In the genomic region with DNA sequence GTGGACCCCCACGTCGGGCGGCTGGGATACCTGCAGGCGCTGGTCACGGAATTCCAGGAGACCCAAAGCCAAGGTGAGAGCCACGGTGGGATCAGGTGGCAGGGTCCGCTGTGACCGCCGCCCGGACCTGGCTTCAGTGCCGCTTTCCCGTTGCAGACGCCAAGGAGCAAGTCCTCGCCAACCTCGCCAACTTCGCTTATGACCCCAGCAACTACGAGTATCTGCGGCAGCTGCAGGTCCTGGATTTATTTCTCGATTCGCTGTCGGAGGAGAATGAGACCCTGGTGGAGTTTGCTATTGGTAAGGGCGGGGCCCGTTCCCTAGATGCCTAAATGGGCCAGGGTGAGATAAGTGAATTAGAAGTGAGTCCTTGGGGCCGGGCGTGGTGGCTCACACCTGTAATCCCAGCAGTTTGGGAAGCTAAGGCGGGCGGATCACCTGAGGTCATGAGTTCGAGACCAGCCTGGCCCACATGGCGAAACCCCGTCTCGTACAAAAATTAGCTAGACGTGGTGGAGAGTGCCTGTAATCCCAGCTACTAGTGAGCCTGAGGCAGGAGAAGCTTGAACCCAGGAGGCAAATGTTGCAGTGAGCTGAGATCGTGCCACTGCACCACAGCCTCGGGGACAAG, we compare ENCODE assay signal across 6 cellular contexts. TPM values are rescaled to one million over a fixed set of nuclear protein-coding genes. Genes with fewer than 3 reads are reported as not detected.
DNase-seq lines count a peak whose midpoint lies in the region; ATAC-seq and TF ChIP-seq lines count a peak whose summit lies in the region.

No MANE protein-coding gene starts in this region.

- no peaks in the 10 kb centered on the region for H3K36me3 ChIP-seq in CD4-positive, alpha-beta memory T cell (ENCODE audit: insufficient read depth, low read length)
- H3K36me3 ChIP-seq in SJSA1 = peaks cover 15% of the 10 kb centered on the region
- no peaks in the 10 kb centered on the region for H3K36me3 ChIP-seq in hepatocyte (replicated peaks; ENCODE audit: insufficient read depth, low read depth)
- no peaks in the 10 kb centered on the region for H3K36me3 ChIP-seq in urinary bladder (ENCODE audit: insufficient read depth)

- peak in 2 of 5 donors; percentile 11 to 23 for DNase-seq in CD4-positive, alpha-beta memory T cell
- DNase-seq in SJSA1 (ENCODE audit: low read depth in 1 of 2, low spot score in 2 of 2) = no peak
- no peak for DNase-seq in hepatocyte (ENCODE audit: low spot score)
- no peak for DNase-seq in NCI-H446 treated with DMSO at 0.1 percent for 48 hours (lab: John Stamatoyannopoulos, UW)

- H3K27ac ChIP-seq in CD4-positive, alpha-beta memory T cell (ENCODE audit: low read depth, low read length) = peak overlapping the region; percentile 60
- H3K27ac ChIP-seq in SJSA1 = no peak overlapping the region
- H3K27ac ChIP-seq in hepatocyte = peak overlapping the region; percentile 47
- no peak overlapping the region for H3K27ac ChIP-seq in urinary bladder (ENCODE audit: low read depth)

- H3K9me2 ChIP-seq in hepatocyte (replicated peaks; ENCODE audit: insufficient read depth) = no peaks in the 10 kb centered on the region

- no peak for TF ChIP-seq CTCF in hepatocyte (IDR thresholded peaks at IDR 0.05; ENCODE audit: poor library complexity)

- no peaks in the 10 kb centered on the region for H3K9me3 Mint-ChIP-seq in CD4-positive, alpha-beta memory T cell

- H3K27me3 Mint-ChIP-seq in CD4-positive, alpha-beta memory T cell = no peaks in the 10 kb centered on the region

- peaks cover 11 to 12% of the 10 kb centered on the region in 2 donors for H3K36me3 Mint-ChIP-seq in CD4-positive, alpha-beta memory T cell

- peak overlapping the region; percentile 88 to 93 (median 91) for H3K4me3 Mint-ChIP-seq in CD4-positive, alpha-beta memory T cell

- H3K4me1 ChIP-seq in CD4-positive, alpha-beta memory T cell (ENCODE audit: insufficient read depth, low read length) = peaks cover 45% of the 10 kb centered on the region
- H3K4me1 ChIP-seq in SJSA1 (replicated peaks) (peaks cover 41% of the 10 kb centered on the region), hepatocyte (ENCODE audit: insufficient read depth) (peaks cover 16% of the 10 kb centered on the region), urinary bladder (ENCODE audit: insufficient read depth) (peaks cover 2% of the 10 kb centered on the region)

- intact Hi-C loops in CD4-positive, alpha-beta memory T cell (cut with micrococcal nuclease) = loop anchor here (5.0 kb wide), 1 partner anchor 42 kb away; a partner anchor contains a TSS

- H3K4me2 ChIP-seq in hepatocyte = peak overlapping the region; percentile 98

- H3K9me3 ChIP-seq in CD4-positive, alpha-beta memory T cell (ENCODE audit: control insufficient read depth in 1 of 2, low read length in 2 of 2) = no peaks in the 10 kb centered on the region
- H3K9me3 ChIP-seq in SJSA1 (replicated peaks) = no peaks in the 10 kb centered on the region
- no peaks in the 10 kb centered on the region for H3K9me3 ChIP-seq in hepatocyte (ENCODE audit: low read depth)

- no peaks in the 10 kb centered on the region for H3K27me3 ChIP-seq in CD4-positive, alpha-beta memory T cell (ENCODE audit: insufficient read depth, low read length)
- H3K27me3 ChIP-seq in SJSA1 (replicated peaks) (no peaks in the 10 kb centered on the region), hepatocyte (no peaks in the 10 kb centered on the region)

- H3K79me2 ChIP-seq in hepatocyte = peaks cover 32% of the 10 kb centered on the region

- peak overlapping the region; percentile 76 to 96 (median 92) for H3K27ac Mint-ChIP-seq in CD4-positive, alpha-beta memory T cell

- 28% methylated on average over 34 of the region's 34 CpGs for WGBS in hepatocyte (ENCODE audit: low lambda C conversion rate, missing lambda C conversion rate)
- 25% methylated on average over 34 of the region's 34 CpGs for WGBS in urinary bladder

- peak overlapping the region; percentile 47 to 84 for H3K4me3 ChIP-seq in CD4-positive, alpha-beta memory T cell (ENCODE audit: low read length in 2 of 2)
- peak overlapping the region; percentile 50 for H3K4me3 ChIP-seq in SJSA1
- H3K4me3 ChIP-seq in hepatocyte = peak overlapping the region; percentile 68
- peak overlapping the region; percentile 85 for H3K4me3 ChIP-seq in urinary bladder (ENCODE audit: low read depth, low read length)

- H3K4me1 Mint-ChIP-seq in CD4-positive, alpha-beta memory T cell = peaks cover 26 to 48% (median 36%) of the 10 kb centered on the region in 4 donors

- CTCF ChIA-PET in CD4-positive, alpha-beta memory T cell (lab: Charles Lee; ENCODE audit: partially characterized antibody) = interaction anchor here (0.6 to 9.9 kb wide), 14 partner anchors 11 to 148 kb away, joined by 3 to 325 read pairs (median 5); a partner anchor contains a TSS

- no peaks in the 10 kb centered on the region for H4K20me1 ChIP-seq in hepatocyte (ENCODE audit: insufficient read depth, poor library complexity, severe bottlenecking)

- peak overlapping the region; percentile 96 for H2AFZ ChIP-seq in hepatocyte

- POLR2A ChIA-PET in CD4-positive, alpha-beta memory T cell (lab: Charles Lee; ENCODE audit: partially characterized antibody) = interaction anchor here (0.6 to 9.9 kb wide), 30 partner anchors 9 to 284 kb away, joined by 3 to 97 read pairs (median 4); a partner anchor contains a TSS

- no peak for ATAC-seq in HG02642 (IDR thresholded peaks at IDR 0.05; ENCODE audit: poor library complexity, unreplicated experiment)

RNA-seq across cellular contexts. Expression of a gene that starts 0.7 kb away (rescaled TPM):
- total RNA-seq in CD4-positive, alpha-beta memory T cell = 10 to 100 TPM; 20.0 to 21.9 TPM
- 1 to 10 TPM; 1.3 to 3.5 TPM for polyA plus RNA-seq in CD4-positive, alpha-beta memory T cell
- 5.3 and 6.6 TPM in 2 replicates for total RNA-seq in SJSA1 (2014; rRNA removed; shearing (Covaris generic))
- total RNA-seq in hepatocyte = 2.6 and 3.5 TPM in 2 replicates
- 4.0 and 4.5 TPM in 2 replicates for polyA plus RNA-seq in hepatocyte
- total RNA-seq in urinary bladder = 2.5 TPM
- 9.6 TPM for polyA plus RNA-seq in urinary bladder

RNA-seq across cellular contexts. Expression of a gene that starts 21.1 kb away (rescaled TPM):
- 10 to 100 TPM; 40.1 to 46.6 TPM for total RNA-seq in CD4-positive, alpha-beta memory T cell
- polyA plus RNA-seq in CD4-positive, alpha-beta memory T cell = 10 to 100 TPM; 22.4 to 32.6 TPM
- total RNA-seq in SJSA1 (2014; rRNA removed; shearing (Covaris generic)) = 130 and 136 TPM in 2 replicates
- total RNA-seq in hepatocyte (46.3 and 66.8 TPM in 2 replicates), urinary bladder (29.8 TPM)
- polyA plus RNA-seq in hepatocyte (73.3 and 82.2 TPM in 2 replicates), urinary bladder (82.1 TPM)

RNA-seq across cellular contexts. Expression of a gene that starts 22.7 kb away (rescaled TPM):
- 10 to 100 TPM; 12.5 to 13.9 TPM for total RNA-seq in CD4-positive, alpha-beta memory T cell
- 1 to 10 TPM; 2.9 to 3.7 TPM for polyA plus RNA-seq in CD4-positive, alpha-beta memory T cell
- total RNA-seq in SJSA1 (2014; rRNA removed; shearing (Covaris generic)) = 0.50 and 0.71 TPM in 2 replicates
- total RNA-seq in hepatocyte = 11.9 and 12.7 TPM in 2 replicates
- polyA plus RNA-seq in hepatocyte = 12.8 and 15.8 TPM in 2 replicates
- 17.6 TPM for total RNA-seq in urinary bladder
- 13.2 TPM for polyA plus RNA-seq in urinary bladder

RNA-seq across cellular contexts. Expression of a gene that starts 43.9 kb away (rescaled TPM):
- total RNA-seq in CD4-positive, alpha-beta memory T cell = 10 to 100 TPM; 37.8 to 38.9 TPM
- 100 to 1,000 TPM; 105 to 130 TPM for polyA plus RNA-seq in CD4-positive, alpha-beta memory T cell
- total RNA-seq in SJSA1 (2014; rRNA removed; shearing (Covaris generic)) = 340 and 870 TPM in 2 replicates
- total RNA-seq in hepatocyte (103 and 107 TPM in 2 replicates), urinary bladder (49.8 TPM)
- polyA plus RNA-seq in hepatocyte (172 and 181 TPM in 2 replicates), urinary bladder (43.9 TPM)

Comparison
In these comparisons a context has a peak if more than half of its experiments do, and no peak if none do; other contexts are left out.
1. H3K27ac ChIP-seq: peak in CD4-positive, alpha-beta memory T cell (single experiment) and hepatocyte (single experiment); none in SJSA1 (single experiment) and urinary bladder (single experiment).
2. Peak in every context shown above with its lines, with median percentiles within 50 percentile points of each other: H3K4me3 ChIP-seq.